In genomic region chr16:79317521-79317920, GRCh38 we compare ENCODE assay signal across 20 cellular contexts.
DNase-seq lines count a peak whose midpoint lies in the region; ATAC-seq and TF ChIP-seq lines count a peak whose summit lies in the region.
"Had no signal": no experiment of that assay in that cellular context is flagged by ENCODE, and none has a peak within 500 bp of the region (broad histone marks: within the 10 kb centered on the region; RNA-seq: fewer than 3 reads in every experiment).

No MANE protein-coding gene starts in this region.

- peak overlapping the region; percentile 16 for H3K27ac Mint-ChIP-seq in activated naive CD8-positive, alpha-beta T cell
- H3K27ac Mint-ChIP-seq in activated naive CD8-positive, alpha-beta T cell treated with anti-CD3 and anti-CD28 coated beads for 36 hours: no peak overlapping the region
- H3K27ac Mint-ChIP-seq in endodermal cell: no peak overlapping the region
- peak overlapping the region; percentile 91 for H3K27ac Mint-ChIP-seq in stimulated activated effector memory CD8-positive, alpha-beta T cell treated with anti-CD3 and anti-CD28 coated beads, Interleukin-12 subunit alpha, Interleukin-12 subunit beta, amount 100 ng/mL, for 72 hours
- H3K27ac Mint-ChIP-seq: B cell had no signal

- H3K36me3 ChIP-seq in SJCRH30 (no peaks in the 10 kb centered on the region), endodermal cell (ENCODE audit: control insufficient read depth, insufficient read depth, low read length) (no peaks in the 10 kb centered on the region), hepatocyte (replicated peaks; ENCODE audit: insufficient read depth, low read depth) (no peaks in the 10 kb centered on the region)

- H3K9me3 Mint-ChIP-seq in activated naive CD8-positive, alpha-beta T cell (ENCODE audit: low read depth): no peaks in the 10 kb centered on the region
- no peaks in the 10 kb centered on the region for H3K9me3 Mint-ChIP-seq in activated naive CD8-positive, alpha-beta T cell treated with anti-CD3 and anti-CD28 coated beads for 36 hours
- no peaks in the 10 kb centered on the region for H3K9me3 Mint-ChIP-seq in endodermal cell
- H3K9me3 Mint-ChIP-seq in stimulated activated effector memory CD8-positive, alpha-beta T cell treated with anti-CD3 and anti-CD28 coated beads, Interleukin-12 subunit alpha, Interleukin-12 subunit beta, amount 100 ng/mL, for 72 hours: no peaks in the 10 kb centered on the region

- no peak for DNase-seq in activated naive CD8-positive, alpha-beta T cell treated with anti-CD3 and anti-CD28 coated beads for 36 hours
- peak; percentile 11 to 45 for DNase-seq in SJCRH30
- DNase-seq in endodermal cell: peak; percentile 58
- DNase-seq in stimulated activated effector memory CD8-positive, alpha-beta T cell treated with anti-CD3 and anti-CD28 coated beads, Interleukin-12 subunit alpha, Interleukin-12 subunit beta, amount 100 ng/mL, for 72 hours (ENCODE audit: low spot score in 2 of 2): no peak
- DNase-seq in hepatocyte (ENCODE audit: low spot score): no peak
- DNase-seq: Caco-2; CD4-positive, CD25-positive, alpha-beta regulatory T cell; EL; HCEC 1CT; KBM-7; MV-4-11; NCI-H1436; NCI-H2029 treated with DMSO at 0.1 percent for 48 hours; NCI-H2171 treated with DMSO at 0.1 percent for 48 hours; NCI-H446 treated with DMSO at 0.1 percent for 48 hours; NK-92 treated with Interleukin-12 subunit alpha and Interleukin-12 subunit beta, amount 100 ng/mL, for 24 hours; SHP77 had no signal

- H2AFZ ChIP-seq in hepatocyte: no peak overlapping the region

- no peaks in the 10 kb centered on the region for H4K20me1 ChIP-seq in hepatocyte (ENCODE audit: insufficient read depth, poor library complexity, severe bottlenecking)

- no peak for ATAC-seq in stimulated activated effector memory CD8-positive, alpha-beta T cell treated with anti-CD3 and anti-CD28 coated beads, Interleukin-12 subunit alpha, Interleukin-12 subunit beta, amount 100 ng/mL, for 72 hours
- ATAC-seq in GM18868 (IDR thresholded peaks at IDR 0.05; ENCODE audit: unreplicated experiment): no peak

- H3K36me3 Mint-ChIP-seq in activated naive CD8-positive, alpha-beta T cell: no peaks in the 10 kb centered on the region
- no peaks in the 10 kb centered on the region for H3K36me3 Mint-ChIP-seq in activated naive CD8-positive, alpha-beta T cell treated with anti-CD3 and anti-CD28 coated beads for 36 hours
- H3K36me3 Mint-ChIP-seq in endodermal cell (ENCODE audit: low read depth): no peaks in the 10 kb centered on the region
- H3K36me3 Mint-ChIP-seq in stimulated activated effector memory CD8-positive, alpha-beta T cell treated with anti-CD3 and anti-CD28 coated beads, Interleukin-12 subunit alpha, Interleukin-12 subunit beta, amount 100 ng/mL, for 72 hours: peaks cover 9% of the 10 kb centered on the region
- H3K36me3 Mint-ChIP-seq: CD4-positive, CD25-positive, alpha-beta regulatory T cell had no signal

- TF ChIP-seq CTCF in endodermal cell (conservative IDR thresholded peaks at IDR 0.05): no peak
- TF ChIP-seq CTCF in hepatocyte (IDR thresholded peaks at IDR 0.05; ENCODE audit: poor library complexity): no peak

- H3K4me1 Mint-ChIP-seq in activated naive CD8-positive, alpha-beta T cell (ENCODE audit: low read depth): peaks cover 9% of the 10 kb centered on the region
- H3K4me1 Mint-ChIP-seq in activated naive CD8-positive, alpha-beta T cell treated with anti-CD3 and anti-CD28 coated beads for 36 hours: peaks cover 9% of the 10 kb centered on the region
- peaks cover 38% of the 10 kb centered on the region for H3K4me1 Mint-ChIP-seq in endodermal cell
- peaks cover 48% of the 10 kb centered on the region for H3K4me1 Mint-ChIP-seq in stimulated activated effector memory CD8-positive, alpha-beta T cell treated with anti-CD3 and anti-CD28 coated beads, Interleukin-12 subunit alpha, Interleukin-12 subunit beta, amount 100 ng/mL, for 72 hours

- H3K27ac ChIP-seq in SJCRH30 (no peak overlapping the region), endodermal cell (ENCODE audit: low read depth, low read length) (no peak overlapping the region), hepatocyte (no peak overlapping the region)

- H3K4me1 ChIP-seq in SJCRH30: 0 out of 2 replicates have a peak, but pooled peaks cover 2% of the 10 kb centered on the region
- peaks cover 9% of the 10 kb centered on the region for H3K4me1 ChIP-seq in endodermal cell (ENCODE audit: control insufficient read depth, insufficient read depth, low read length)
- no peaks in the 10 kb centered on the region for H3K4me1 ChIP-seq in hepatocyte (ENCODE audit: insufficient read depth)

- H3K9me2 ChIP-seq in hepatocyte (replicated peaks; ENCODE audit: insufficient read depth): no peaks in the 10 kb centered on the region

- WGBS in endodermal cell (ENCODE audit: insufficient coverage in 1 of 2, insufficient read length in 1 of 2), 2 experiments: 60 to 79% methylated on average over 1 to 2 of the region's 2 CpGs
- 55% methylated on average over 2 of the region's 2 CpGs for WGBS in hepatocyte (ENCODE audit: low lambda C conversion rate, missing lambda C conversion rate)

- no peaks in the 10 kb centered on the region for H3K9me3 ChIP-seq in SJCRH30 (replicated peaks)
- no peaks in the 10 kb centered on the region for H3K9me3 ChIP-seq in endodermal cell (ENCODE audit: control insufficient read depth, low read length)
- no peaks in the 10 kb centered on the region for H3K9me3 ChIP-seq in hepatocyte (ENCODE audit: low read depth)
- H3K9me3 ChIP-seq: Caco-2 had no signal

- H3K4me3 Mint-ChIP-seq in activated naive CD8-positive, alpha-beta T cell: no peak overlapping the region
- H3K4me3 Mint-ChIP-seq in activated naive CD8-positive, alpha-beta T cell treated with anti-CD3 and anti-CD28 coated beads for 36 hours: no peak overlapping the region
- H3K4me3 Mint-ChIP-seq in endodermal cell: no peak overlapping the region
- peak overlapping the region; percentile 59 for H3K4me3 Mint-ChIP-seq in stimulated activated effector memory CD8-positive, alpha-beta T cell treated with anti-CD3 and anti-CD28 coated beads, Interleukin-12 subunit alpha, Interleukin-12 subunit beta, amount 100 ng/mL, for 72 hours
- H3K4me3 Mint-ChIP-seq: B cell; CD4-positive, CD25-positive, alpha-beta regulatory T cell had no signal

- peaks cover 12% of the 10 kb centered on the region for H3K27me3 Mint-ChIP-seq in activated naive CD8-positive, alpha-beta T cell
- H3K27me3 Mint-ChIP-seq in activated naive CD8-positive, alpha-beta T cell treated with anti-CD3 and anti-CD28 coated beads for 36 hours: peaks cover 54% of the 10 kb centered on the region
- peaks cover 6% of the 10 kb centered on the region for H3K27me3 Mint-ChIP-seq in endodermal cell (ENCODE audit: insufficient read depth)

- no peak overlapping the region for H3K4me2 ChIP-seq in hepatocyte

- H3K27me3 ChIP-seq in SJCRH30 (no peaks in the 10 kb centered on the region), endodermal cell (ENCODE audit: control insufficient read depth, insufficient read depth, low read length, poor library complexity, severe bottlenecking) (no peaks in the 10 kb centered on the region), hepatocyte (peaks cover 8% of the 10 kb centered on the region)

- H3K79me2 ChIP-seq in hepatocyte: no peaks in the 10 kb centered on the region

- H3K4me3 ChIP-seq in SJCRH30 (no peak overlapping the region), endodermal cell (ENCODE audit: low read length) (no peak overlapping the region), hepatocyte (no peak overlapping the region)

- no peak overlapping the region for H3K9ac ChIP-seq in endodermal cell (ENCODE audit: extremely low read depth, low read length, poor library complexity, severe bottlenecking)

Comparison
In these comparisons a context has a peak if more than half of its experiments do, and no peak if none do; other contexts are left out.
1. H3K27ac Mint-ChIP-seq: peak in activated naive CD8-positive, alpha-beta T cell (single experiment) and stimulated activated effector memory CD8-positive, alpha-beta T cell treated with anti-CD3 and anti-CD28 coated beads, Interleukin-12 subunit alpha, Interleukin-12 subunit beta, amount 100 ng/mL, for 72 hours (single experiment); none in activated naive CD8-positive, alpha-beta T cell treated with anti-CD3 and anti-CD28 coated beads for 36 hours (single experiment) and endodermal cell (single experiment).
2. DNase-seq: peak in SJCRH30 (2 of 2) and endodermal cell (single experiment); none in activated naive CD8-positive, alpha-beta T cell treated with anti-CD3 and anti-CD28 coated beads for 36 hours (single experiment), stimulated activated effector memory CD8-positive, alpha-beta T cell treated with anti-CD3 and anti-CD28 coated beads, Interleukin-12 subunit alpha, Interleukin-12 subunit beta, amount 100 ng/mL, for 72 hours (0 of 2) and hepatocyte (single experiment).